In the genomic region with DNA sequence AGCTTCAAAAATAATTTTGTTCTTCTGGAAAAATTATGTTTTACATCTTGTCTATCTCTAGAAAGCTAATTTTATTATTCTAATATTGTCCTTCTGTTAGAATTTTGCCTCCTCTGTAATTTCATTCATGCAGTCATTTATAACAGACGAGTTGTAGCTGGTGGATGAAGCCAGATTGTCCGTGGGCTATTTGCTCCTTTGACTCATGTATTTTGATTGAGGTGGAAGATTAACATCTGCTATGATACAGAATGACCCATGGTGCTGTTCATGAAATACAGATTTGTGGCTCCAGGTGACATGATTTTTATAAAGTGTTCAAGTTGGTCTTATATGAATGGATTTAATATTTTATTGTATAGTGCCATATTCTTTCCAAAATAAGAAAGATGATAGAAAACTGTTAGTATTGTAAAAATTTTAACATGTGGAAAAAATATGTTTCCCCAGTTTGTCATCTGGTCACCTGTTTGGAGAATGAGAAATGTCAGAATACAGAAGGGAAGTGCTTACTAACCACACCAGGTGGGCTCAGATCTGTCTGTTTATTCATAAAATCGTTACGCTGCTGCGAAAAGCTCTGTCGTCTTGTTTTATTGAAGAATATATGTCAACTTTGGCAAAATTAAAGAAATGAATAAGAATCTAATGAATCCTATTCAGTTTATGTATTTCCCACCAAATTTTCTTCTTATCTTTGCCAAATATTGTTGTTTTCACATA, we compare ENCODE assay signal across 26 cellular contexts. TPM values are rescaled to one million over a fixed set of nuclear protein-coding genes. Genes with fewer than 3 reads are reported as not detected.
DNase-seq lines count a peak whose midpoint lies in the region; ATAC-seq and TF ChIP-seq lines count a peak whose summit lies in the region.
"Had no signal": no experiment of that assay in that cellular context is flagged by ENCODE, and none has a peak within 500 bp of the region (broad histone marks: within the 10 kb centered on the region; RNA-seq: fewer than 3 reads in every experiment).

No MANE protein-coding gene starts in this region.

- peak; percentile 86 for DNase-seq in DMS 273 (lab: John Stamatoyannopoulos, UW; ENCODE audit: unreplicated experiment)
- DNase-seq in MM.1S = peak; percentile 59
- DNase-seq in adipocyte (ENCODE audit: low read depth) = no peak
- DNase-seq in upper lobe of right lung = no peak
- no peak for DNase-seq in HUDEP-2 (lab: John Stamatoyannopoulos, UW; ENCODE audit: unreplicated experiment in 76 of 76)
- DNase-seq in SIG-M5 treated with dmso at 0.1 percent for 504 hours (lab: John Stamatoyannopoulos, UW; ENCODE audit: unreplicated experiment) = no peak
- DNase-seq: Caco-2; CD8-positive, alpha-beta T cell; DMS153; DND-41; HFFc6; NCI-H1092 treated with DMSO at 0.1 percent for 48 hours; NCI-H1436 treated with DMSO at 0.1 percent for 48 hours; NCI-H1930; NCI-H2107; NCI-H526 treated with DMSO at 0.1 percent for 48 hours; Peyer's patch; SIG-M5; T-cell had no signal

- H3K27me3 ChIP-seq in MM.1S (replicated peaks; ENCODE audit: insufficient read depth, low read length) (no peaks in the 10 kb centered on the region), adipocyte (replicated peaks; ENCODE audit: control insufficient read depth, insufficient read depth, low read length) (no peaks in the 10 kb centered on the region), upper lobe of right lung (no peaks in the 10 kb centered on the region)
- H3K27me3 ChIP-seq: Peyer's patch had no signal

- H3K27ac ChIP-seq in MM.1S (ENCODE audit: low read length) = peak overlapping the region; percentile 53
- H3K27ac ChIP-seq in upper lobe of right lung = no peak overlapping the region
- H3K27ac ChIP-seq: C4-2B, KMS-11, Peyer's patch had no signal

- H3K4me2 ChIP-seq in MM.1S (ENCODE audit: low read depth, low read length) = peak overlapping the region; percentile 70
- H3K4me2 ChIP-seq: GM23338, KMS-11 had no signal

- H3F3A ChIP-seq in MM.1S (ENCODE audit: insufficient read depth, low read length) = peaks cover 16% of the 10 kb centered on the region

- no peaks in the 10 kb centered on the region for H3K9me2 ChIP-seq in MM.1S (replicated peaks; ENCODE audit: insufficient read depth, low read length)

- peak overlapping the region; percentile 42; the same call in 1 of the 2 replicates for H3K4me3 ChIP-seq in MM.1S (ENCODE audit: low read length)
- peak overlapping the region; percentile 83 for H3K4me3 ChIP-seq in adipocyte (ENCODE audit: low read length)
- peak overlapping the region; percentile 23 for H3K4me3 ChIP-seq in upper lobe of right lung
- H3K4me3 ChIP-seq: GM23338, HAP-1, Peyer's patch had no signal

- intact Hi-C loops in upper lobe of right lung (cut with DNase I) = no loop called here

- H4K20me1 ChIP-seq in MM.1S (ENCODE audit: insufficient read depth, low read length) = no peaks in the 10 kb centered on the region

- H3K36me3 ChIP-seq in MM.1S (replicated peaks; ENCODE audit: insufficient read depth, low read length) = no peaks in the 10 kb centered on the region
- no peaks in the 10 kb centered on the region for H3K36me3 ChIP-seq in adipocyte (ENCODE audit: control insufficient read depth, insufficient read depth, low read length, severe bottlenecking)
- H3K36me3 ChIP-seq in upper lobe of right lung = no peaks in the 10 kb centered on the region
- H3K36me3 ChIP-seq: HAP-1, Peyer's patch had no signal

- H3K4me1 ChIP-seq in MM.1S (ENCODE audit: low read length) (peaks cover 31% of the 10 kb centered on the region), adipocyte (ENCODE audit: control insufficient read depth, insufficient read depth, low read length) (peaks cover 14% of the 10 kb centered on the region), upper lobe of right lung (no peaks in the 10 kb centered on the region)
- H3K4me1 ChIP-seq: Caco-2, HAP-1, Peyer's patch had no signal

- ATAC-seq in upper lobe of right lung (no peak), GM18868 (IDR thresholded peaks at IDR 0.05; ENCODE audit: unreplicated experiment) (no peak)
- ATAC-seq: CD8-positive, alpha-beta T cell; GM23338; T-cell had no signal

- H3K9ac ChIP-seq in MM.1S (ENCODE audit: low read length) (peak overlapping the region; percentile 39; the same call in 1 of the 2 replicates), adipocyte (ENCODE audit: low read length) (no peak overlapping the region)
- H3K9ac ChIP-seq: KMS-11 had no signal

- H3K79me2 ChIP-seq in MM.1S (ENCODE audit: low read length) = no peaks in the 10 kb centered on the region

- H2AFZ ChIP-seq in MM.1S (ENCODE audit: low read length) = no peak overlapping the region
- H2AFZ ChIP-seq: GM23338 had no signal

- TF ChIP-seq CTCF in MM.1S (IDR thresholded peaks at IDR 0.05; ENCODE audit: low read length) = no peak
- no peak for TF ChIP-seq CTCF in upper lobe of right lung (IDR thresholded peaks at IDR 0.05)

- H3K9me3 ChIP-seq in MM.1S (replicated peaks; ENCODE audit: insufficient read depth, low read length) (no peaks in the 10 kb centered on the region), adipocyte (ENCODE audit: control insufficient read depth, low read length) (no peaks in the 10 kb centered on the region), upper lobe of right lung (no peaks in the 10 kb centered on the region)
- H3K9me3 ChIP-seq: Caco-2, HAP-1, Peyer's patch had no signal

RNA-seq across cellular contexts. Expression of a gene that starts 20.4 kb away (rescaled TPM):
- total RNA-seq in upper lobe of right lung = 16.2 TPM
- total RNA-seq: A673, HFFc6, OCI-LY7 had no signal

Comparison
In these comparisons a context has a peak if more than half of its experiments do, and no peak if none do; other contexts are left out.
1. DNase-seq: peak in DMS 273 (single experiment) and MM.1S (single experiment); none in adipocyte (single experiment), upper lobe of right lung (single experiment), HUDEP-2 (0 of 76) and SIG-M5 treated with dmso at 0.1 percent for 504 hours (single experiment).
2. H3K4me3 ChIP-seq: peak in every context shown above with its lines; median percentile 83 in adipocyte; 42 in MM.1S; 23 in upper lobe of right lung.